13 cellular contexts compared by ENCODE assay signal in genomic region chr3:50164984-50165383, GRCh38. TPM values are rescaled to one million over a fixed set of nuclear protein-coding genes. Genes with fewer than 3 reads are reported as not detected.
DNase-seq lines count a peak whose midpoint lies in the region; ATAC-seq, FAIRE-seq and TF ChIP-seq lines count a peak whose summit lies in the region.
"Had no signal": no experiment of that assay in that cellular context is flagged by ENCODE, and none has a peak within 500 bp of the region (broad histone marks: within the 10 kb centered on the region; RNA-seq: fewer than 3 reads in every experiment).

No MANE protein-coding gene starts in this region.

- FAIRE-seq in endothelial cell of umbilical vein (lab: Jason Lieb, UNC), result no peak

- ATAC-seq in heart left ventricle, result no peak
- no peak for ATAC-seq in Right ventricle myocardium superior (ENCODE audit: poor library complexity)
- ATAC-seq in upper lobe of left lung (ENCODE audit: low FRiP score in 2 of 2), result no peak
- no peak for ATAC-seq in activated naive CD8-positive, alpha-beta T cell treated with anti-CD3 and anti-CD28 coated beads, Interleukin-2, amount 50 U/mL, for 24 hours
- no peak for ATAC-seq in CD8-positive, alpha-beta T cell
- ATAC-seq: activated T-cell treated with anti-CD3 and anti-CD28 coated beads, Interleukin-2, amount 50 U/mL, for 72 hours; T-cell had no signal

- TF ChIP-seq POLR2A in heart left ventricle (IDR thresholded peaks at IDR 0.05) (no peak), endothelial cell of umbilical vein (IDR thresholded peaks at IDR 0.05; ENCODE audit: low read depth, low read length) (no peak), upper lobe of left lung (IDR thresholded peaks at IDR 0.05) (no peak)

- TF ChIP-seq CTCF in heart left ventricle (IDR thresholded peaks at IDR 0.05) (no peak), endothelial cell of umbilical vein (IDR thresholded peaks at IDR 0.05; ENCODE audit: extremely low read depth in 1 of 2, insufficient read depth in 1 of 2, low read depth in 1 of 2, low read length in 2 of 2) (no peak), neural progenitor cell (IDR thresholded peaks at IDR 0.05) (no peak), upper lobe of left lung (IDR thresholded peaks at IDR 0.05) (no peak)
- no peak for TF ChIP-seq CTCF in CD8-positive, alpha-beta T cell (IDR thresholded peaks at IDR 0.05)

- H3K27ac ChIP-seq in heart left ventricle (peak overlapping the region; percentile 31 to 92 (median 84)), endothelial cell of umbilical vein (ENCODE audit: insufficient read depth, low read depth, low read length) (peak overlapping the region; percentile 99), neural progenitor cell (peak overlapping the region; percentile 56), upper lobe of left lung (peak overlapping the region; percentile 74 to 95 (median 84))
- no peak overlapping the region for H3K27ac ChIP-seq in CD8-positive, alpha-beta T cell (ENCODE audit: low read depth, low read length)

- peak overlapping the region in 1 of 12 donors; percentile 12 for H3K4me3 ChIP-seq in heart left ventricle
- no peak overlapping the region for H3K4me3 ChIP-seq in endothelial cell of umbilical vein (replicated peaks in 1 of 3; ENCODE audit: insufficient read depth in 1 of 3, low read depth in 1 of 3, low read length in 3 of 3)
- no peak overlapping the region for H3K4me3 ChIP-seq in neural progenitor cell
- H3K4me3 ChIP-seq in upper lobe of left lung, result no peak overlapping the region
- no peak overlapping the region for H3K4me3 ChIP-seq in CD8-positive, alpha-beta T cell (ENCODE audit: low read depth, low read length)

- H3K4me2 ChIP-seq in endothelial cell of umbilical vein (ENCODE audit: insufficient read depth, low read length) (peak overlapping the region; percentile 3), neural progenitor cell (no peak overlapping the region)

- H3K4me1 Mint-ChIP-seq in neural progenitor cell, result peaks cover 61% of the 10 kb centered on the region
- no peaks in the 10 kb centered on the region for H3K4me1 Mint-ChIP-seq in activated naive CD8-positive, alpha-beta T cell treated with anti-CD3 and anti-CD28 coated beads, Interleukin-2, amount 50 U/mL, for 24 hours
- no peaks in the 10 kb centered on the region for H3K4me1 Mint-ChIP-seq in CD8-positive, alpha-beta T cell (ENCODE audit: low read depth)
- H3K4me1 Mint-ChIP-seq: T-cell had no signal

- H3F3A ChIP-seq in neural progenitor cell (ENCODE audit: low read depth), result peaks cover 22% of the 10 kb centered on the region

- dilution Hi-C loops in endothelial cell of umbilical vein (cut with MboI; ENCODE audit: extremely low pct_ligation_motif_present, low sequenced_read_pairs), result no loop called here

- CTCF ChIA-PET in endothelial cell of umbilical vein (lab: Charles Lee), result interaction anchor here (0.9 to 2.6 kb wide), 8 partner anchors 9 to 158 kb away, joined by 3 to 19 read pairs (median 5); no protein-coding TSS in a partner anchor
- CTCF ChIA-PET in CD8-positive, alpha-beta T cell (lab: Charles Lee), result no interaction called here

- H4K20me1 ChIP-seq in endothelial cell of umbilical vein (replicated peaks; ENCODE audit: control insufficient read depth, extremely low read depth, insufficient read depth, low read length), result no peaks in the 10 kb centered on the region
- H4K20me1 ChIP-seq in neural progenitor cell (ENCODE audit: low read depth), result peaks cover 97% of the 10 kb centered on the region

- H3K4me1 ChIP-seq in heart left ventricle (peaks cover 26 to 100% (median 90%) of the 10 kb centered on the region in 12 donors), endothelial cell of umbilical vein (ENCODE audit: control insufficient read depth, extremely low read depth, insufficient read depth, low read length) (peaks cover 98% of the 10 kb centered on the region), neural progenitor cell (peaks cover 63% of the 10 kb centered on the region), upper lobe of left lung (peaks cover 80 to 100% (median 94%) of the 10 kb centered on the region in 4 donors)
- no peaks in the 10 kb centered on the region for H3K4me1 ChIP-seq in CD8-positive, alpha-beta T cell (ENCODE audit: insufficient read depth, low read length)

- H3K36me3 ChIP-seq in heart left ventricle (no peaks in the 10 kb centered on the region), endothelial cell of umbilical vein (ENCODE audit: control insufficient read depth in 2 of 2, extremely low read depth in 1 of 2, insufficient read depth in 2 of 2, low read length in 2 of 2) (peaks cover 0 to 9% of the 10 kb centered on the region in 2 experiments), neural progenitor cell (no peaks in the 10 kb centered on the region), upper lobe of left lung (no peaks in the 10 kb centered on the region)
- no peaks in the 10 kb centered on the region for H3K36me3 ChIP-seq in CD8-positive, alpha-beta T cell (ENCODE audit: insufficient read depth, low read length)

- H3K27me3 ChIP-seq in heart left ventricle, result no peaks in the 10 kb centered on the region
- no peaks in the 10 kb centered on the region for H3K27me3 ChIP-seq in endothelial cell of umbilical vein (ENCODE audit: control insufficient read depth in 2 of 2, insufficient read depth in 2 of 2, low read length in 2 of 2)
- H3K27me3 ChIP-seq in neural progenitor cell, result no peaks in the 10 kb centered on the region
- no peaks in the 10 kb centered on the region for H3K27me3 ChIP-seq in upper lobe of left lung
- no peaks in the 10 kb centered on the region for H3K27me3 ChIP-seq in CD8-positive, alpha-beta T cell (ENCODE audit: insufficient read depth, low read length)

- H3K27me3 Mint-ChIP-seq in neural progenitor cell (ENCODE audit: insufficient read depth, low read depth), result peaks cover 10% of the 10 kb centered on the region
- H3K27me3 Mint-ChIP-seq in activated naive CD8-positive, alpha-beta T cell treated with anti-CD3 and anti-CD28 coated beads, Interleukin-2, amount 50 U/mL, for 24 hours, result no peaks in the 10 kb centered on the region
- H3K27me3 Mint-ChIP-seq in CD8-positive, alpha-beta T cell (ENCODE audit: low read depth), result no peaks in the 10 kb centered on the region
- H3K27me3 Mint-ChIP-seq: progenitor cell of endocrine pancreas had no signal

- H3K4me3 Mint-ChIP-seq in neural progenitor cell, result peak overlapping the region; percentile 7
- H3K4me3 Mint-ChIP-seq in activated naive CD8-positive, alpha-beta T cell treated with anti-CD3 and anti-CD28 coated beads, Interleukin-2, amount 50 U/mL, for 24 hours, result no peak overlapping the region
- H3K4me3 Mint-ChIP-seq in CD8-positive, alpha-beta T cell, result no peak overlapping the region
- H3K4me3 Mint-ChIP-seq: activated T-cell treated with anti-CD3 and anti-CD28 coated beads, Interleukin-2, amount 50 U/mL, for 72 hours; T-cell had no signal

- intact Hi-C loops in heart left ventricle (cut with DNase I) (no loop called here), Right ventricle myocardium superior (cut with DNase I) (no loop called here), endothelial cell of umbilical vein (cut with micrococcal nuclease) (loop anchor here (5.0 kb wide), 1 partner anchor 358 kb away; no protein-coding TSS in a partner anchor)
- intact Hi-C loops in CD8-positive, alpha-beta T cell (cut with DNase I, micrococcal nuclease), result no loop called here

- no peaks in the 10 kb centered on the region for H3K9me1 ChIP-seq in endothelial cell of umbilical vein (replicated peaks; ENCODE audit: control insufficient read depth, extremely low read depth, insufficient read depth, low read length)

- no TSS peak for BruUV-seq in endothelial cell of umbilical vein (replicated peaks; lab: Mats Ljungman, UMichigan)

- H2AFZ ChIP-seq in endothelial cell of umbilical vein (ENCODE audit: low read depth, low read length), result no peak overlapping the region
- H2AFZ ChIP-seq in neural progenitor cell (replicated peaks), result no peak overlapping the region

- H3K79me2 ChIP-seq in endothelial cell of umbilical vein (ENCODE audit: control insufficient read depth, insufficient read depth, low read length), result peaks cover 59% of the 10 kb centered on the region
- H3K79me2 ChIP-seq in neural progenitor cell (ENCODE audit: low read depth), result peaks cover 12% of the 10 kb centered on the region

- H3K9me3 ChIP-seq in heart left ventricle (no peaks in the 10 kb centered on the region), endothelial cell of umbilical vein (replicated peaks; ENCODE audit: control insufficient read depth, insufficient read depth, low read length) (no peaks in the 10 kb centered on the region), neural progenitor cell (ENCODE audit: low read depth) (no peaks in the 10 kb centered on the region), upper lobe of left lung (no peaks in the 10 kb centered on the region)
- H3K9me3 ChIP-seq in CD8-positive, alpha-beta T cell (ENCODE audit: low read length), result no peaks in the 10 kb centered on the region

- POLR2A ChIA-PET in endothelial cell of umbilical vein (lab: Charles Lee), result interaction anchor here (2.6 kb wide), 1 partner anchor 9 kb away, joined by 10 read pairs; no protein-coding TSS in a partner anchor
- POLR2A ChIA-PET in CD8-positive, alpha-beta T cell (lab: Charles Lee), result no interaction called here

- H3K9me3 Mint-ChIP-seq in neural progenitor cell, result no peaks in the 10 kb centered on the region
- H3K9me3 Mint-ChIP-seq in activated naive CD8-positive, alpha-beta T cell treated with anti-CD3 and anti-CD28 coated beads, Interleukin-2, amount 50 U/mL, for 24 hours, result no peaks in the 10 kb centered on the region
- H3K9me3 Mint-ChIP-seq in CD8-positive, alpha-beta T cell, result no peaks in the 10 kb centered on the region
- H3K9me3 Mint-ChIP-seq: activated T-cell treated with anti-CD3 and anti-CD28 coated beads, Interleukin-2, amount 50 U/mL, for 72 hours; T-cell had no signal

- H3K9ac ChIP-seq in endothelial cell of umbilical vein (replicated peaks; ENCODE audit: extremely low read depth, insufficient read depth, low read length) (no peak overlapping the region), neural progenitor cell (no peak overlapping the region)

- peak overlapping the region; percentile 4 for H3K27ac Mint-ChIP-seq in neural progenitor cell
- no peak overlapping the region for H3K27ac Mint-ChIP-seq in activated naive CD8-positive, alpha-beta T cell treated with anti-CD3 and anti-CD28 coated beads, Interleukin-2, amount 50 U/mL, for 24 hours
- no peak overlapping the region for H3K27ac Mint-ChIP-seq in CD8-positive, alpha-beta T cell
- H3K27ac Mint-ChIP-seq: activated T-cell treated with anti-CD3 and anti-CD28 coated beads, Interleukin-2, amount 50 U/mL, for 72 hours; progenitor cell of endocrine pancreas; T-cell had no signal

- DNase-seq in heart left ventricle (no peak), Right ventricle myocardium superior (no peak), endothelial cell of umbilical vein (ENCODE audit: low read depth, low spot score) (no peak), neural progenitor cell (ENCODE audit: low spot score) (no peak), upper lobe of left lung (no peak), NCI-H774 (lab: John Stamatoyannopoulos, UW) (no peak)
- no peak for DNase-seq in activated naive CD8-positive, alpha-beta T cell treated with anti-CD3 and anti-CD28 coated beads, Interleukin-2, amount 50 U/mL, for 24 hours
- DNase-seq in CD8-positive, alpha-beta T cell, result no peak
- DNase-seq: activated T-cell treated with anti-CD3 and anti-CD28 coated beads, Interleukin-2, amount 50 U/mL, for 72 hours; effector memory CD4-positive, alpha-beta T cell; T-cell had no signal

- H3K36me3 Mint-ChIP-seq in neural progenitor cell, result peaks cover 2% of the 10 kb centered on the region
- H3K36me3 Mint-ChIP-seq in activated naive CD8-positive, alpha-beta T cell treated with anti-CD3 and anti-CD28 coated beads, Interleukin-2, amount 50 U/mL, for 24 hours (ENCODE audit: low read depth), result no peaks in the 10 kb centered on the region
- no peaks in the 10 kb centered on the region for H3K36me3 Mint-ChIP-seq in CD8-positive, alpha-beta T cell
- H3K36me3 Mint-ChIP-seq: T-cell had no signal

- TF ChIP-seq EP300 in upper lobe of left lung (IDR thresholded peaks at IDR 0.05), result no peak

RNA-seq across cellular contexts. Expression of gene SEMA3F, which starts 9.9 kb away (rescaled TPM):
- 10 to 100 TPM in 6 of 9 donors, 1 to 10 TPM in 3; 6.1 to 94.1 (median 11.3) TPM for total RNA-seq in heart left ventricle
- 10 to 100 TPM in 1 of 2 donors, 1 to 10 TPM in 1; 9.3 to 23.9 TPM for polyA plus RNA-seq in heart left ventricle
- total RNA-seq in Right ventricle myocardium superior, result 10.8 TPM
- total RNA-seq in endothelial cell of umbilical vein, result 99.1 and 143 TPM in 2 replicates
- polyA plus RNA-seq in endothelial cell of umbilical vein, result 64.8 and 65.8 TPM in 2 replicates
- polyA plus RNA-seq in endothelial cell of umbilical vein (2011; cell fraction: cytosol; rRNA removed), result 52.6 and 61.9 TPM in 2 replicates
- polyA plus RNA-seq in endothelial cell of umbilical vein (2011; cell fraction: nucleus; rRNA removed), result 74.4 and 75.9 TPM in 2 replicates
- 91.4 and 101 TPM in 2 replicates for polyA plus RNA-seq in endothelial cell of umbilical vein (2012)
- polyA minus RNA-seq in endothelial cell of umbilical vein, result 84.2 and 86.5 TPM in 2 replicates
- 32.9 TPM for polyA minus RNA-seq in endothelial cell of umbilical vein (2011; cell fraction: cytosol; rRNA and poly(A)+ RNA removed)
- polyA minus RNA-seq in endothelial cell of umbilical vein (2011; cell fraction: nucleus; rRNA and poly(A)+ RNA removed), result 35.4 and 43.0 TPM in 2 replicates
- 14.5 and 42.5 TPM in 2 replicates for total RNA-seq in neural progenitor cell (ENCODE audit: low replicate concordance)
- total RNA-seq in upper lobe of left lung, result 10 to 100 TPM in 5 of 6 donors, 1 to 10 TPM in 1; 4.2 to 76.0 (median 27.5) TPM
- total RNA-seq in CD8-positive, alpha-beta T cell, result under 1 TPM; 0.14 to 0.41 TPM

RNA-seq across cellular contexts. Expression of gene GNAT1, which starts 26.4 kb away (rescaled TPM):
- total RNA-seq in heart left ventricle (under 1 TPM in 1 of 9 donors, not detected in 8; 0.40 TPM), Right ventricle myocardium superior (not detected), endothelial cell of umbilical vein (0.77 and 0.78 TPM in 2 replicates), neural progenitor cell (ENCODE audit: low replicate concordance) (0.03 TPM in 1 of 2 replicates, not detected in the other), upper lobe of left lung (under 1 TPM in 2 of 6 donors, not detected in 4; 0.10 to 0.40 TPM)
- polyA plus RNA-seq in heart left ventricle (not detected), endothelial cell of umbilical vein (0.05 TPM in 1 of 2 replicates, not detected in the other)
- polyA plus RNA-seq in endothelial cell of umbilical vein (2011; cell fraction: cytosol; rRNA removed), result 0.03 TPM in 1 of 2 replicates, not detected in the other
- 0.40 and 0.55 TPM in 2 replicates for polyA plus RNA-seq in endothelial cell of umbilical vein (2011; cell fraction: nucleus; rRNA removed)
- 0.16 TPM in 1 of 2 replicates, not detected in the other for polyA plus RNA-seq in endothelial cell of umbilical vein (2012)
- polyA minus RNA-seq in endothelial cell of umbilical vein, result not detected in 2 replicates
- polyA minus RNA-seq in endothelial cell of umbilical vein (2011; cell fraction: cytosol; rRNA and poly(A)+ RNA removed), result not detected
- polyA minus RNA-seq in endothelial cell of umbilical vein (2011; cell fraction: nucleus; rRNA and poly(A)+ RNA removed), result 0.14 and 0.34 TPM in 2 replicates
- under 1 TPM; 0.28 to 0.30 TPM for total RNA-seq in CD8-positive, alpha-beta T cell
- total RNA-seq: activated T-cell treated with anti-CD3 and anti-CD28 coated beads, Interleukin-2, amount 50 U/mL, for 72 hours; subcutaneous adipose tissue had no signal

RNA-seq across cellular contexts. Expression of gene SLC38A3, which starts 40.1 kb away (rescaled TPM):
- total RNA-seq in heart left ventricle (10 to 100 TPM in 3 of 9 donors, 1 to 10 TPM in 6; 3.6 to 14.8 (median 8.4) TPM), Right ventricle myocardium superior (10.6 TPM), endothelial cell of umbilical vein (0.60 and 0.65 TPM in 2 replicates), neural progenitor cell (ENCODE audit: low replicate concordance) (0.17 and 0.77 TPM in 2 replicates), upper lobe of left lung (under 1 TPM in 2 of 6 donors, not detected in 4; 0.15 to 0.17 TPM)
- polyA plus RNA-seq in heart left ventricle (1 to 10 TPM; 1.0 to 8.8 TPM), endothelial cell of umbilical vein (0.94 and 1.1 TPM in 2 replicates)
- 0.21 and 0.23 TPM in 2 replicates for polyA plus RNA-seq in endothelial cell of umbilical vein (2011; cell fraction: cytosol; rRNA removed)
- polyA plus RNA-seq in endothelial cell of umbilical vein (2011; cell fraction: nucleus; rRNA removed), result 1.0 and 1.2 TPM in 2 replicates
- 0.24 TPM in 1 of 2 replicates, not detected in the other for polyA plus RNA-seq in endothelial cell of umbilical vein (2012)
- not detected in 2 replicates for polyA minus RNA-seq in endothelial cell of umbilical vein
- not detected for polyA minus RNA-seq in endothelial cell of umbilical vein (2011; cell fraction: cytosol; rRNA and poly(A)+ RNA removed)
- 0.72 and 0.77 TPM in 2 replicates for polyA minus RNA-seq in endothelial cell of umbilical vein (2011; cell fraction: nucleus; rRNA and poly(A)+ RNA removed)
- 1 to 10 TPM; 4.8 to 7.2 TPM for total RNA-seq in CD8-positive, alpha-beta T cell
- total RNA-seq: activated T-cell treated with anti-CD3 and anti-CD28 coated beads, Interleukin-2, amount 50 U/mL, for 72 hours; subcutaneous adipose tissue had no signal
